In the genomic region with DNA sequence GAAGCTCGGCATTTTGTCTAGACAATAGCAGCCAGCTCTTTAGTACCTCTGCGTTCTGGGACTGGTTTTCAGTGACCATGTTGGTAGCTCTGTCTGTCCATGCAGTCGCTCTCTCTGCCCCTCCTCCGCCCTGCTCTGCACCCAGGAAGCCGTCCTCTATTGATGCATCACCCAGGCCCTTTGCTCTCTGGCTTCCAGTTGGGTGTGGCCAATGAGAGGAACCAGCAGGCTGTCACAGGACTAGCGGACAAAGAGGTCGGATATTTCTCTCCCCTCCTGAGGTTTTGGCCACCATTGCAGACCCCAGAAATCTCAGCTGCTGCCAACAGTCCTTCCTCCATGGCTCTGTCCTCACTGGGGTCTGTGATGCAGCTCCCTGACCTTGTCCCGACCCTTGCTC, we compare ENCODE assay signal across 26 cellular contexts.
"Had no signal": no experiment of that assay in that cellular context is flagged by ENCODE, and none has a peak within 500 bp of the region (broad histone marks: within the 10 kb centered on the region; RNA-seq: fewer than 3 reads in every experiment).

No MANE protein-coding gene starts in this region.

- DNase-seq: Karpas-422, KBM-7, MM.1S, MV-4-11, NCI-H1092, NCI-H1105, NCI-H1417 treated with DMSO at 0.1 percent for 48 hours, NCI-H1436 treated with DMSO at 0.1 percent for 48 hours, NCI-H1694 treated with DMSO at 0.1 percent for 48 hours, NCI-H187 treated with DMSO at 0.1 percent for 48 hours, NCI-H2029 treated with DMSO at 0.1 percent for 48 hours, NCI-H2081 treated with DMSO at 0.1 percent for 48 hours, NCI-H2107, NCI-H2171, NCI-H226, NCI-H446 treated with DMSO at 0.1 percent for 48 hours, NCI-H510A, NCI-H524, NCI-H526, NCI-H69, NCI-H748 treated with DMSO at 0.1 percent for 48 hours, NCI-H82, PC-9, SHP77, SIG-M5, SJCRH30 had no signal
